In the genomic region with DNA sequence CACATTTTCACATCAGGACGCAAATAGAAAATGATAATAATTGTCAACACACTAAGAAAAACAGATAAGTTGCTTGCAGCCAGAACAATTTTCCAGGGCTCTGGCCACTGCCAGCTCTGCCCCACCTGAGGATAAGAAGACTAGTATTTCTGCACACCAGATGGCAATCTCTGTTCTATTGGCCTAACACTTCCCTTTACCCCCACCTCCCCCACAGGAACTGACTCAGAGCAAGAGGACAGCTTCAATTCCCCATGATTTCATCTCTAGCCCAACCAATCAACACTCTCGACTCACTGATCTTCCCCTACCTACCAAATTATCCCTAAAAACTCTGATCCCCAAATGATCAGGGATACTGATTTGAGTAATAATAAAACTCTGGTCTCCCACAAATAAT, we compare ENCODE assay signal across 1 cellular context.
TF ChIP-seq lines count a peak whose summit lies in the region.

No MANE protein-coding gene starts in this region.

TF ChIP-seq in GM23338, 12 proteins besides CTCF, POLR2A, EP300 and RAD21 (continued from another document):
- TF ChIP-seq EZH2phosphoT487 (IDR thresholded peaks at IDR 0.05; ENCODE audit: unreplicated experiment) (no peak), NANOG (IDR thresholded peaks at IDR 0.05; ENCODE audit: borderline replicate concordance) (no peak), ZNF114 (CRISPR knock-in tag; IDR thresholded peaks at IDR 0.05) (no peak), STAT1 (IDR thresholded peaks at IDR 0.05; ENCODE audit: unreplicated experiment) (no peak), ZNF331 (CRISPR knock-in tag; IDR thresholded peaks at IDR 0.05; ENCODE audit: low read depth) (no peak), EZH2 (IDR thresholded peaks at IDR 0.05; ENCODE audit: low read depth, unreplicated experiment) (no peak), POLR2AphosphoS5 (IDR thresholded peaks at IDR 0.05; ENCODE audit: low read depth) (no peak)
- TF ChIP-seq, protein P1, sequence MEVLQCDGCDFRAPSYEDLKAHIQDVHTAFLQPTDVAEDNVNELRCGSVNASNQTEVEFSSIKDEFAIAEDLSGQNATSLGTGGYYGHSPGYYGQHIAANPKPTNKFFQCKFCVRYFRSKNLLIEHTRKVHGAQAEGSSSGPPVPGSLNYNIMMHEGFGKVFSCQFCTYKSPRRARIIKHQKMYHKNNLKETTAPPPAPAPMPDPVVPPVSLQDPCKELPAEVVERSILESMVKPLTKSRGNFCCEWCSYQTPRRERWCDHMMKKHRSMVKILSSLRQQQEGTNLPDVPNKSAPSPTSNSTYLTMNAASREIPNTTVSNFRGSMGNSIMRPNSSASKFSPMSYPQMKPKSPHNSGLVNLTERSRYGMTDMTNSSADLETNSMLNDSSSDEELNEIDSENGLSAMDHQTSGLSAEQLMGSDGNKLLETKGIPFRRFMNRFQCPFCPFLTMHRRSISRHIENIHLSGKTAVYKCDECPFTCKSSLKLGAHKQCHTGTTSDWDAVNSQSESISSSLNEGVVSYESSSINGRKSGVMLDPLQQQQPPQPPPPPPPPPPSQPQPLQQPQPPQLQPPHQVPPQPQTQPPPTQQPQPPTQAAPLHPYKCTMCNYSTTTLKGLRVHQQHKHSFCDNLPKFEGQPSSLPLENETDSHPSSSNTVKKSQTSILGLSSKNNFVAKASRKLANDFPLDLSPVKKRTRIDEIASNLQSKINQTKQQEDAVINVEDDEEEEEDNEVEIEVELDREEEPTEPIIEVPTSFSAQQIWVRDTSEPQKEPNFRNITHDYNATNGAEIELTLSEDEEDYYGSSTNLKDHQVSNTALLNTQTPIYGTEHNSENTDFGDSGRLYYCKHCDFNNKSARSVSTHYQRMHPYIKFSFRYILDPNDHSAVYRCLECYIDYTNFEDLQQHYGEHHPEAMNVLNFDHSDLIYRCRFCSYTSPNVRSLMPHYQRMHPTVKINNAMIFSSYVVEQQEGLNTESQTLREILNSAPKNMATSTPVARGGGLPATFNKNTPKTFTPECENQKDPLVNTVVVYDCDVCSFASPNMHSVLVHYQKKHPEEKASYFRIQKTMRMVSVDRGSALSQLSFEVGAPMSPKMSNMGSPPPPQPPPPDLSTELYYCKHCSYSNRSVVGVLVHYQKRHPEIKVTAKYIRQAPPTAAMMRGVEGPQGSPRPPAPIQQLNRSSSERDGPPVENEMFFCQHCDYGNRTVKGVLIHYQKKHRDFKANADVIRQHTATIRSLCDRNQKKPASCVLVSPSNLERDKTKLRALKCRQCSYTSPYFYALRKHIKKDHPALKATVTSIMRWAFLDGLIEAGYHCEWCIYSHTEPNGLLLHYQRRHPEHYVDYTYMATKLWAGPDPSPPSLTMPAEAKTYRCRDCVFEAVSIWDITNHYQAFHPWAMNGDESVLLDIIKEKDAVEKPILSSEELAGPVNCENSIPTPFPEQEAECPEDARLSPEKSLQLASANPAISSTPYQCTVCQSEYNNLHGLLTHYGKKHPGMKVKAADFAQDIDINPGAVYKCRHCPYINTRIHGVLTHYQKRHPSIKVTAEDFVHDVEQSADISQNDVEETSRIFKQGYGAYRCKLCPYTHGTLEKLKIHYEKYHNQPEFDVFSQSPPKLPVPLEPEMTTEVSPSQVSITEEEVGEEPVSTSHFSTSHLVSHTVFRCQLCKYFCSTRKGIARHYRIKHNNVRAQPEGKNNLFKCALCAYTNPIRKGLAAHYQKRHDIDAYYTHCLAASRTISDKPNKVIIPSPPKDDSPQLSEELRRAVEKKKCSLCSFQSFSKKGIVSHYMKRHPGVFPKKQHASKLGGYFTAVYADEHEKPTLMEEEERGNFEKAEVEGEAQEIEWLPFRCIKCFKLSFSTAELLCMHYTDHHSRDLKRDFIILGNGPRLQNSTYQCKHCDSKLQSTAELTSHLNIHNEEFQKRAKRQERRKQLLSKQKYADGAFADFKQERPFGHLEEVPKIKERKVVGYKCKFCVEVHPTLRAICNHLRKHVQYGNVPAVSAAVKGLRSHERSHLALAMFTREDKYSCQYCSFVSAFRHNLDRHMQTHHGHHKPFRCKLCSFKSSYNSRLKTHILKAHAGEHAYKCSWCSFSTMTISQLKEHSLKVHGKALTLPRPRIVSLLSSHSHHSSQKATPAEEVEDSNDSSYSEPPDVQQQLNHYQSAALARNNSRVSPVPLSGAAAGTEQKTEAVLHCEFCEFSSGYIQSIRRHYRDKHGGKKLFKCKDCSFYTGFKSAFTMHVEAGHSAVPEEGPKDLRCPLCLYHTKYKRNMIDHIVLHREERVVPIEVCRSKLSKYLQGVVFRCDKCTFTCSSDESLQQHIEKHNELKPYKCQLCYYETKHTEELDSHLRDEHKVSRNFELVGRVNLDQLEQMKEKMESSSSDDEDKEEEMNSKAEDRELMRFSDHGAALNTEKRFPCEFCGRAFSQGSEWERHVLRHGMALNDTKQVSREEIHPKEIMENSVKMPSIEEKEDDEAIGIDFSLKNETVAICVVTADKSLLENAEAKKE (CRISPR knock-in tag; IDR thresholded peaks at IDR 0.05), result no peak
- TF ChIP-seq, protein P2, sequence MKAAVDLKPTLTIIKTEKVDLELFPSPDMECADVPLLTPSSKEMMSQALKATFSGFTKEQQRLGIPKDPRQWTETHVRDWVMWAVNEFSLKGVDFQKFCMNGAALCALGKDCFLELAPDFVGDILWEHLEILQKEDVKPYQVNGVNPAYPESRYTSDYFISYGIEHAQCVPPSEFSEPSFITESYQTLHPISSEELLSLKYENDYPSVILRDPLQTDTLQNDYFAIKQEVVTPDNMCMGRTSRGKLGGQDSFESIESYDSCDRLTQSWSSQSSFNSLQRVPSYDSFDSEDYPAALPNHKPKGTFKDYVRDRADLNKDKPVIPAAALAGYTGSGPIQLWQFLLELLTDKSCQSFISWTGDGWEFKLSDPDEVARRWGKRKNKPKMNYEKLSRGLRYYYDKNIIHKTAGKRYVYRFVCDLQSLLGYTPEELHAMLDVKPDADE (IDR thresholded peaks at IDR 0.05), result no peak
TF ChIP-seq in GM23338: peak in this region for 0.
